Comparison of ENCODE assay signal across 16 cellular contexts in the genomic region with DNA sequence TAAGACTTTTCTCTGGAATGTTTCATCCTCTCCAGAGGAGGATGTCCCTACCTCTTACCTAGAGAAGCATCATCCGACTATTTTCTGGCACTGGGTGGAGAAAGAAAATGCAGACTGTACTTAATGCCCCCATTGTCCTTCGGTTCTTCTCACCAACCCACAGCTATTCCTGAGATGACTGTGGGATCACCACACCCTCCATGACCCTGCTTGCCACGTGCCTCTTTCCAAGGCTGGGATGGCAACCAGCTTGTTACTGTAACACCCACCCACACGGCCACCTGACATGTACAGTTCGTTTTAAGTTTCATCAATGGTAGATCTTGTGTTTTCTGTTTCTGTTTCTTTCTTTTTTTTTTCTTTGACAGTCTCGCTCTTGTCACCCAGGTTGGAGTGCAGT.
DNase-seq lines count a peak whose midpoint lies in the region; ATAC-seq and TF ChIP-seq lines count a peak whose summit lies in the region.
"Had no signal": no experiment of that assay in that cellular context is flagged by ENCODE, and none has a peak within 500 bp of the region (broad histone marks: within the 10 kb centered on the region; RNA-seq: fewer than 3 reads in every experiment).

No MANE protein-coding gene starts in this region.

- CTCF ChIA-PET in mammary epithelial cell (lab: Charles Lee; ENCODE audit: low non-redundant PET), result no interaction called here

- no peaks in the 10 kb centered on the region for H4K20me1 ChIP-seq in mammary epithelial cell (ENCODE audit: insufficient read depth, low read length)
- H4K20me1 ChIP-seq: BLaER1 treated with 17β-estradiol and CSF1 and Interleukin-3, amounts not matched to agents 10 nM and 100 nM had no signal

- TF ChIP-seq CTCF in mammary epithelial cell (conservative IDR thresholded peaks at IDR 0.05 in 1 of 2, IDR thresholded peaks at IDR 0.05 in 1 of 2; ENCODE audit: extremely low read depth in 1 of 2, insufficient read depth in 1 of 2, low read depth in 1 of 2, low read length in 2 of 2), result no peak
- TF ChIP-seq CTCF in breast epithelium (IDR thresholded peaks at IDR 0.05), result no peak

- peak; percentile 56 for DNase-seq in mammary epithelial cell
- no peak for DNase-seq in breast epithelium (ENCODE audit: low spot score in 2 of 2)
- peak; percentile 7 for DNase-seq in HT1080 (ENCODE audit: low read depth)
- DNase-seq in SW480 (ENCODE audit: low spot score), result peak; percentile 6
- DNase-seq in NCI-H345 treated with DMSO at 0.1 percent for 48 hours (lab: John Stamatoyannopoulos, UW; ENCODE audit: unreplicated experiment), result no peak
- DNase-seq in SHP77 treated with DMSO at 0.1 percent for 48 hours (lab: John Stamatoyannopoulos, UW), result no peak
- DNase-seq: Caco-2; CD8-positive, alpha-beta T cell; DMS79 treated with DMSO at 0.1 percent for 48 hours; GF-D8; GM23248; KBM-7 had no signal

- H3K4me3 ChIP-seq in mammary epithelial cell (replicated peaks in 1 of 3; ENCODE audit: insufficient read depth in 1 of 3, low read depth in 2 of 3, low read length in 3 of 3) (no peak overlapping the region), breast epithelium (no peak overlapping the region)
- H3K4me3 ChIP-seq: BLaER1 treated with 17β-estradiol and CSF1 and Interleukin-3, amounts not matched to agents 10 nM and 100 nM; GM23248; HAP-1 had no signal

- in situ Hi-C loops in mammary epithelial cell (cut with MboI; ENCODE audit: low sequenced_read_pairs in 2 of 2), result no loop called here

- H3K27ac ChIP-seq in mammary epithelial cell (ENCODE audit: insufficient read depth, low read depth, low read length), result no peak overlapping the region
- H3K27ac ChIP-seq in breast epithelium, result no peak overlapping the region
- H3K27ac ChIP-seq: GM23248, HL-60 had no signal

- 22% methylated on average over 5 of the region's 6 CpGs for WGBS in mammary epithelial cell (ENCODE audit: low coverage, missing lambda C conversion rate)

- no peak for TF ChIP-seq POLR2A in breast epithelium (IDR thresholded peaks at IDR 0.05)

- H3K27me3 ChIP-seq in mammary epithelial cell (ENCODE audit: insufficient read depth, low read length), result peaks cover 2% of the 10 kb centered on the region
- H3K27me3 ChIP-seq in breast epithelium, result no peaks in the 10 kb centered on the region
- H3K27me3 ChIP-seq: BLaER1 treated with 17β-estradiol and CSF1 and Interleukin-3, amounts not matched to agents 10 nM and 100 nM had no signal

- BruUV-seq in mammary epithelial cell (replicated peaks; lab: Mats Ljungman, UMichigan), result no TSS peak

- H3K9ac ChIP-seq in mammary epithelial cell (ENCODE audit: insufficient read depth, low read length), result no peak overlapping the region
- H3K9ac ChIP-seq: BLaER1 treated with 17β-estradiol and CSF1 and Interleukin-3, amounts not matched to agents 10 nM and 100 nM; GM23248 had no signal

- no peaks in the 10 kb centered on the region for H3K36me3 ChIP-seq in mammary epithelial cell (ENCODE audit: insufficient read depth, low read length)
- no peaks in the 10 kb centered on the region for H3K36me3 ChIP-seq in breast epithelium
- H3K36me3 ChIP-seq: BLaER1 treated with 17β-estradiol and CSF1 and Interleukin-3, amounts not matched to agents 10 nM and 100 nM; HAP-1 had no signal

- peaks cover 12% of the 10 kb centered on the region for H3K4me1 ChIP-seq in mammary epithelial cell (ENCODE audit: insufficient read depth, low read length)
- H3K4me1 ChIP-seq in breast epithelium, result no peaks in the 10 kb centered on the region
- H3K4me1 ChIP-seq: Caco-2, HAP-1 had no signal

- no peaks in the 10 kb centered on the region for H3K9me3 ChIP-seq in mammary epithelial cell (replicated peaks; ENCODE audit: insufficient read depth, low read length)
- H3K9me3 ChIP-seq in breast epithelium, result no peaks in the 10 kb centered on the region
- H3K9me3 ChIP-seq: Caco-2, HAP-1 had no signal

- no peak for ATAC-seq in GM21528 (IDR thresholded peaks at IDR 0.05; ENCODE audit: low FRiP score, unreplicated experiment)
- ATAC-seq: CD8-positive, alpha-beta T cell had no signal

- H3K4me2 ChIP-seq in mammary epithelial cell (ENCODE audit: insufficient read depth, low read depth, low read length), result peak overlapping the region; percentile 1
- H3K4me2 ChIP-seq: BLaER1 treated with 17β-estradiol and CSF1 and Interleukin-3, amounts not matched to agents 10 nM and 100 nM had no signal

- H3K79me2 ChIP-seq in mammary epithelial cell (ENCODE audit: insufficient read depth, low read length), result no peaks in the 10 kb centered on the region

- H2AFZ ChIP-seq in mammary epithelial cell (ENCODE audit: low read depth, low read length), result peak overlapping the region; percentile 71
- H2AFZ ChIP-seq: GM23248 had no signal

- dilution Hi-C loops in mammary epithelial cell (cut with HindIII; ENCODE audit: low sequenced_read_pairs), result no loop called here

- intact Hi-C loops in mammary epithelial cell (cut with micrococcal nuclease) (no loop called here), breast epithelium (cut with DNase I; ENCODE audit: low total_unique reads) (no loop called here)

Comparison
In these comparisons a context has a peak if more than half of its experiments do, and no peak if none do; other contexts are left out.
1. DNase-seq: peak in mammary epithelial cell (single experiment), HT1080 (single experiment) and SW480 (single experiment); none in breast epithelium (0 of 2), NCI-H345 treated with DMSO at 0.1 percent for 48 hours (single experiment) and SHP77 treated with DMSO at 0.1 percent for 48 hours (single experiment).